Comparison of ENCODE assay signal across 8 cellular contexts in the genomic region with DNA sequence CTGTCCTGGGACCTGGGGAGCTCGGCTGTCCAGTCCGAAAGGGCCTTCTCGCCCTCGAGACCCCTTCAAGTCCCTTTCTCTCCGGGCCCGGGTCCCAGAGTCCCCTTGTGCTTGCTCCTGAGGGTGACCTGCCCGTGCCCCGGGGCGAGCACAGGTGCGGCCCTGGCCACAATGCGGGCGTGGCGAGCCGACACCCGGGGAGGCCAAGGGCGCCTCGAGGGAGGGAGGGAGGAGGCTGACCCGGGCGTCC. TPM values are rescaled to one million over a fixed set of nuclear protein-coding genes. Genes with fewer than 3 reads are reported as not detected.
DNase-seq lines count a peak whose midpoint lies in the region; ATAC-seq and TF ChIP-seq lines count a peak whose summit lies in the region.

No MANE protein-coding gene starts in this region.

- peak; percentile 48 for TF ChIP-seq POLR2A in GM18505 (IDR thresholded peaks at IDR 0.05; ENCODE audit: borderline replicate concordance, extremely low read depth, insufficient read depth, insufficient read length)
- peak in 1 of 2 donors; percentile 4 for TF ChIP-seq POLR2A in gastrocnemius medialis (IDR thresholded peaks at IDR 0.05)

- H3K36me3 ChIP-seq in gastrocnemius medialis = no peaks in the 10 kb centered on the region

- H3K27ac ChIP-seq in RWPE1 (peak overlapping the region; percentile 96), gastrocnemius medialis (peak overlapping the region; percentile 95 to 100 (median 98))

- CTCF ChIA-PET in RWPE1 (lab: Yijun Ruan, JAX) = no interaction called here

- no peaks in the 10 kb centered on the region for H3K9me3 ChIP-seq in gastrocnemius medialis

- ATAC-seq in GM18505 (IDR thresholded peaks at IDR 0.05; ENCODE audit: unreplicated experiment) = no peak
- ATAC-seq in gastrocnemius medialis = no peak
- no peak for ATAC-seq in GM21390 (IDR thresholded peaks at IDR 0.05; ENCODE audit: unreplicated experiment)

- intact Hi-C loops in gastrocnemius medialis (cut with DNase I; ENCODE audit: low total_unique reads) = loop anchor here (1.0 to 5.0 kb wide), 6 partner anchors 53 to 167 kb away; a partner anchor contains a TSS

- no peaks in the 10 kb centered on the region for H3K27me3 ChIP-seq in gastrocnemius medialis

- H3K4me1 ChIP-seq in gastrocnemius medialis = peaks cover 28 to 30% of the 10 kb centered on the region in 2 donors

- H3K4me3 ChIP-seq in fibroblast of mammary gland (ENCODE audit: control insufficient read depth, low read depth, low read length) = peak overlapping the region; percentile 27
- peak overlapping the region; percentile 50 to 78 (median 56) for H3K4me3 ChIP-seq in gastrocnemius medialis

- POLR2A ChIA-PET in RWPE1 (lab: Yijun Ruan, JAX; ENCODE audit: low non-redundant PET) = interaction anchor here (0.6 kb wide), 1 partner anchor 155 kb away, joined by 3 read pairs; no protein-coding TSS in a partner anchor

- TF ChIP-seq CTCF in RWPE1 (conservative IDR thresholded peaks at IDR 0.05; ENCODE audit: low read depth) = no peak
- TF ChIP-seq CTCF in fibroblast of mammary gland (conservative IDR thresholded peaks at IDR 0.05; ENCODE audit: control insufficient read depth, insufficient read depth, low read depth, low read length) = no peak
- no peak for TF ChIP-seq CTCF in gastrocnemius medialis (IDR thresholded peaks at IDR 0.05 in 4 of 5, conservative IDR thresholded peaks at IDR 0.05 in 1 of 5)

- in situ Hi-C loops in gastrocnemius medialis (cut with MboI; ENCODE audit: low sequenced_read_pairs in 4 of 4) = loop anchor here in 1 of 4 donors (5.0 kb wide), 1 partner anchor 137 kb away; no protein-coding TSS in a partner anchor

- no peak for DNase-seq in RWPE1 (ENCODE audit: low spot score)
- no peak for DNase-seq in fibroblast of mammary gland (ENCODE audit: low read depth)
- no peak for DNase-seq in gastrocnemius medialis
- no peak for DNase-seq in NCI-H510A treated with DMSO at 0.1 percent for 48 hours (lab: John Stamatoyannopoulos, UW)
- DNase-seq in NCI-H446 treated with DMSO at 0.1 percent for 48 hours (lab: John Stamatoyannopoulos, UW) = no peak
- no peak for DNase-seq in GOT3 (lab: John Stamatoyannopoulos, UW)

RNA-seq across cellular contexts. Expression of a gene that starts 0.8 kb away (rescaled TPM):
- total RNA-seq in gastrocnemius medialis = 100 to 1,000 TPM in 2 of 4 donors, 10 to 100 TPM in 2; 66.9 to 128 (median 107) TPM
